ENCODE assay signal across 10 cellular contexts in the genomic region with DNA sequence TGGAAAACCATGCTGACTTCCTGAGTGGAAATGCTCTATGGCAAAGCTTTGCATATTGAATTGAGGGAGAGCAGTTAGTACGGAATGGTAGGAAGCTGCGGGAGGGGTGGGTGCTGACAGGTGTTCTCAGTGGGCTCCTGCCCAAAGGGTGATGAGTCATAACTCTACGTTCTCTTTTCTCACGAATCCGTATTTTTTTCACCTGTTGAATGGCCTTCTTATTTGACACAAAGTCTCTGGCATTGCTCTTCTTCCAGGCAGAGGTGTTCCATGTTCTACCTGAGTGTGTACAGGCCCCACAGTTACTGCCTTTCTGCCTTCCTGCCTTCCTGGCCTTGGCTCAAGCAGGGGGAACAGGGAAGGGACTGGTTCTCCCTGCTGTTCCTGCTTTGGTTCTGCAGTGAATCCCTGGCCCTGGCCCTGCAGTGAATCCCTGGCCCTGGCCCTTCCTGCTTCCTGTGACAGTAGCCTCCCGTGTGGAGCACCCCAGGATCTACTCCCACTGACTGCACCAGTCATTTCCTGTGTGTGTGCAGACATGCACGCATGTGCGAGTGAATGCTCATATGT. TPM values are rescaled to one million over a fixed set of nuclear protein-coding genes. Genes with fewer than 3 reads are reported as not detected.
DNase-seq lines count a peak whose midpoint lies in the region; ATAC-seq and TF ChIP-seq lines count a peak whose summit lies in the region.
"Had no signal": no experiment of that assay in that cellular context is flagged by ENCODE, and none has a peak within 500 bp of the region (broad histone marks: within the 10 kb centered on the region; RNA-seq: fewer than 3 reads in every experiment).

No MANE protein-coding gene starts in this region.

- ATAC-seq in GM18511 (IDR thresholded peaks at IDR 0.05; ENCODE audit: unreplicated experiment), result peak; percentile 59
- ATAC-seq in HG03103 (IDR thresholded peaks at IDR 0.05; ENCODE audit: low read depth, unreplicated experiment), result peak; percentile 41

- H3K27ac ChIP-seq in caudate nucleus (ENCODE audit: low read depth, low read length) (peak overlapping the region; percentile 40), prostate gland (peak overlapping the region; percentile 59 to 60), WERI-Rb-1 (no peak overlapping the region)
- H3K27ac ChIP-seq: parathyroid adenoma had no signal

- H3K4me3 ChIP-seq in prostate gland, result no peak overlapping the region
- H3K4me3 ChIP-seq in WERI-Rb-1 (ENCODE audit: low read depth, low read length), result no peak overlapping the region

- no peak for DNase-seq in caudate nucleus (lab: John Stamatoyannopoulos, UW)
- DNase-seq in prostate gland (ENCODE audit: low spot score), result peak; percentile 60
- no peak for DNase-seq in WERI-Rb-1
- DNase-seq in medulla oblongata (ENCODE audit: extremely low spot score), result no peak
- DNase-seq in COR-L47 (lab: John Stamatoyannopoulos, UW), result no peak
- DNase-seq in NCI-H1436 treated with DMSO at 0.1 percent for 48 hours (lab: John Stamatoyannopoulos, UW), result no peak
- DNase-seq: H7 had no signal

- no peak for TF ChIP-seq POLR2A in prostate gland (IDR thresholded peaks at IDR 0.05)

- 46% methylated on average over 8 of the region's 8 CpGs for WGBS in prostate gland

- H3K9me3 ChIP-seq in prostate gland, result no peaks in the 10 kb centered on the region
- H3K9me3 ChIP-seq in WERI-Rb-1 (ENCODE audit: severe bottlenecking), result no peaks in the 10 kb centered on the region

- peaks cover 12% of the 10 kb centered on the region for H3K4me1 ChIP-seq in prostate gland (replicated peaks)
- H3K4me1 ChIP-seq: parathyroid adenoma had no signal

- H3K36me3 ChIP-seq in prostate gland (no peaks in the 10 kb centered on the region), WERI-Rb-1 (peaks cover 21% of the 10 kb centered on the region)

- TF ChIP-seq CTCF in prostate gland (IDR thresholded peaks at IDR 0.05) (no peak), WERI-Rb-1 (IDR thresholded peaks at IDR 0.05; ENCODE audit: low read depth, low read length) (no peak)

- intact Hi-C loops in prostate gland (cut with DNase I), result loop anchor here (10.0 kb wide), 1 partner anchor 322 kb away; no protein-coding TSS in a partner anchor

- H3K27me3 ChIP-seq in prostate gland (replicated peaks; ENCODE audit: insufficient read depth) (no peaks in the 10 kb centered on the region), WERI-Rb-1 (ENCODE audit: insufficient read depth, low read depth, severe bottlenecking) (no peaks in the 10 kb centered on the region)

RNA-seq across cellular contexts. Expression of gene TRAK1, which starts 31.9 kb away (rescaled TPM):
- total RNA-seq in prostate gland, result 10 to 100 TPM; 35.6 to 80.3 TPM
